8 cellular contexts compared by ENCODE assay signal in genomic region chr14:23286904-23287479, GRCh38. TPM values are rescaled to one million over a fixed set of nuclear protein-coding genes. Genes with fewer than 3 reads are reported as not detected.
DNase-seq lines count a peak whose midpoint lies in the region; ATAC-seq and TF ChIP-seq lines count a peak whose summit lies in the region.

No MANE protein-coding gene starts in this region.

- peaks cover 33% of the 10 kb centered on the region for H3K4me1 Mint-ChIP-seq in dendritic cell treated with granulocyte-macrophage colony-stimulating factor and Interleukin-4, amounts not matched to agents 40 ng/mL and 50 ng/mL, for 4 days (ENCODE audit: low read depth)
- H3K4me1 Mint-ChIP-seq in nephron = peaks cover 25% of the 10 kb centered on the region

- peaks cover 19% of the 10 kb centered on the region for H3K79me2 ChIP-seq in MM.1S (ENCODE audit: low read length)

- no peak for ATAC-seq in HG03175 (IDR thresholded peaks at IDR 0.05; ENCODE audit: unreplicated experiment)
- ATAC-seq in GM19467 (IDR thresholded peaks at IDR 0.05; ENCODE audit: unreplicated experiment) = no peak

- H3K4me3 ChIP-seq in BE2C (ENCODE audit: low read depth, low read length) (peak overlapping the region; percentile 86), MM.1S (ENCODE audit: low read length) (peak overlapping the region; percentile 86)

- no peaks in the 10 kb centered on the region for H3K36me3 ChIP-seq in BE2C
- H3K36me3 ChIP-seq in MM.1S (replicated peaks; ENCODE audit: insufficient read depth, low read length) = no peaks in the 10 kb centered on the region

- peak overlapping the region; percentile 65; the same call in 1 of the 2 replicates for H2AFZ ChIP-seq in MM.1S (ENCODE audit: low read length)

- H3K9me3 Mint-ChIP-seq in dendritic cell treated with granulocyte-macrophage colony-stimulating factor and Interleukin-4, amounts not matched to agents 40 ng/mL and 50 ng/mL, for 4 days = no peaks in the 10 kb centered on the region
- H3K9me3 Mint-ChIP-seq in nephron = no peaks in the 10 kb centered on the region

- TF ChIP-seq CTCF in BE2C (IDR thresholded peaks at IDR 0.05; ENCODE audit: low read depth, low read length) = no peak
- TF ChIP-seq CTCF in MM.1S (IDR thresholded peaks at IDR 0.05; ENCODE audit: low read length) = no peak
- no peak for TF ChIP-seq CTCF in nephron (IDR thresholded peaks at IDR 0.05; ENCODE audit: unreplicated experiment in 3 of 3)

- H3F3A ChIP-seq in MM.1S (ENCODE audit: insufficient read depth, low read length) = peaks cover 6% of the 10 kb centered on the region

- peak overlapping the region; percentile 59; the same call in 1 of the 2 replicates for H3K27ac ChIP-seq in MM.1S (ENCODE audit: low read length)

- no peaks in the 10 kb centered on the region for H4K20me1 ChIP-seq in MM.1S (ENCODE audit: insufficient read depth, low read length)

- intact Hi-C loops in dendritic cell treated with granulocyte-macrophage colony-stimulating factor and Interleukin-4, amounts not matched to agents 40 ng/mL and 50 ng/mL, for 4 days (cut with micrococcal nuclease) = loop anchor here (1.0 to 5.0 kb wide), 3 partner anchors 14 to 280 kb away; partner anchors contain the start of gene PABPN1

- H3K27me3 ChIP-seq in BE2C (peaks cover 8% of the 10 kb centered on the region; the same call in 1 of the 2 replicates), MM.1S (replicated peaks; ENCODE audit: insufficient read depth, low read length) (no peaks in the 10 kb centered on the region)

- H3K36me3 Mint-ChIP-seq in dendritic cell treated with granulocyte-macrophage colony-stimulating factor and Interleukin-4, amounts not matched to agents 40 ng/mL and 50 ng/mL, for 4 days (ENCODE audit: low read depth) = peaks cover 19% of the 10 kb centered on the region
- no peaks in the 10 kb centered on the region for H3K36me3 Mint-ChIP-seq in nephron (ENCODE audit: low read depth)

- H3K27me3 Mint-ChIP-seq in dendritic cell treated with granulocyte-macrophage colony-stimulating factor and Interleukin-4, amounts not matched to agents 40 ng/mL and 50 ng/mL, for 4 days = no peaks in the 10 kb centered on the region
- H3K27me3 Mint-ChIP-seq in nephron (ENCODE audit: low read depth) = peaks cover 22% of the 10 kb centered on the region

- no peaks in the 10 kb centered on the region for H3K9me2 ChIP-seq in MM.1S (replicated peaks; ENCODE audit: insufficient read depth, low read length)

- H3K9me3 ChIP-seq in BE2C = no peaks in the 10 kb centered on the region
- no peaks in the 10 kb centered on the region for H3K9me3 ChIP-seq in MM.1S (replicated peaks; ENCODE audit: insufficient read depth, low read length)

- H3K4me1 ChIP-seq in BE2C (no peaks in the 10 kb centered on the region; the same call in 1 of the 2 replicates), MM.1S (ENCODE audit: low read length) (no peaks in the 10 kb centered on the region; the same call in 1 of the 2 replicates)

- H3K27ac Mint-ChIP-seq in dendritic cell treated with granulocyte-macrophage colony-stimulating factor and Interleukin-4, amounts not matched to agents 40 ng/mL and 50 ng/mL, for 4 days = peak overlapping the region; percentile 100
- H3K27ac Mint-ChIP-seq in nephron = peak overlapping the region; percentile 91 to 99 (median 98)

- no peak for DNase-seq in BE2C
- DNase-seq in MM.1S = no peak
- no peak for DNase-seq in NCI-H1417 treated with DMSO at 0.1 percent for 48 hours (lab: John Stamatoyannopoulos, UW)
- DNase-seq in stimulated activated CD4-positive, alpha-beta T cell treated with anti-CD3 and anti-CD28 coated beads, Interleukin-4, amount 100 ng/mL, for 4 hours = no peak

- peak overlapping the region; percentile 67; the same call in 1 of the 2 replicates for H3K9ac ChIP-seq in MM.1S (ENCODE audit: low read length)

- H3K4me2 ChIP-seq in MM.1S (ENCODE audit: low read depth, low read length) = peak overlapping the region; percentile 76

- H3K4me3 Mint-ChIP-seq in dendritic cell treated with granulocyte-macrophage colony-stimulating factor and Interleukin-4, amounts not matched to agents 40 ng/mL and 50 ng/mL, for 4 days = peak overlapping the region; percentile 98
- peak overlapping the region; percentile 92 to 93 (median 93) for H3K4me3 Mint-ChIP-seq in nephron

RNA-seq across cellular contexts. Expression of gene HOMEZ, which starts 1.1 kb away (rescaled TPM):
- polyA plus RNA-seq in BE2C (2012; ENCODE audit: insufficient read depth, insufficient read length, low read depth) = 5.0 TPM

RNA-seq across cellular contexts. Expression of gene PPP1R3E, which starts 15.7 kb away (rescaled TPM):
- polyA plus RNA-seq in BE2C (2012; ENCODE audit: insufficient read depth, insufficient read length, low read depth) = 4.4 TPM

RNA-seq across cellular contexts. Expression of gene BCL2L2, which starts 19.6 kb away (rescaled TPM):
- polyA plus RNA-seq in BE2C (2012; ENCODE audit: insufficient read depth, insufficient read length, low read depth) = 46.8 TPM

RNA-seq across cellular contexts. Expression of gene PABPN1, which starts 34.3 kb away (rescaled TPM):
- 156 TPM for polyA plus RNA-seq in BE2C (2012; ENCODE audit: insufficient read depth, insufficient read length, low read depth)

RNA-seq across cellular contexts. Expression of gene RNF212B, which starts 49.3 kb away (rescaled TPM):
- not detected for polyA plus RNA-seq in BE2C (2012; ENCODE audit: insufficient read depth, insufficient read length, low read depth)
